In the genomic region with DNA sequence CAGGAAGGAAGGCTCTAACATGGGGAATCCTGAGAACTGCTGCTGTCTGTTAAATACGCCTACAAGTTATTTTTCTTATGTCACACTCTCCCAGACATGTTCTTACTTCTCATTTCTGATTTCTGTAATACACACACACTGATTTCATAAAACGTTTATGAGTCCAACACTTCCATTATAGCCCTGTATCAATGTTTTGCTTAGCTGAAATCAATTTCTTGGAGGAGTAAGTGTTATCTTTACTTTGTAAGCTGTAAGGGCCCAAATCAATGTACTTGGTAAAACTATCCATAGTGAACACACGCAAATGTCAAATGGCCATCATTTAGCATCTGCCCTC, we compare ENCODE assay signal across 8 cellular contexts. TPM values are rescaled to one million over a fixed set of nuclear protein-coding genes. Genes with fewer than 3 reads are reported as not detected.
DNase-seq lines count a peak whose midpoint lies in the region; ATAC-seq, FAIRE-seq and TF ChIP-seq lines count a peak whose summit lies in the region.

No MANE protein-coding gene starts in this region.

- no peak overlapping the region for H4K12ac ChIP-seq in trophoblast cell (ENCODE audit: low read depth, low read length)

- no peak for TF ChIP-seq POLR2A in Peyer's patch (IDR thresholded peaks at IDR 0.05)

- H3K4me1 ChIP-seq in DND-41 (ENCODE audit: insufficient read depth, low read length) (peaks cover 36% of the 10 kb centered on the region), Peyer's patch (peaks cover 0 to 19% (median 5%) of the 10 kb centered on the region in 4 donors), esophagus (ENCODE audit: control insufficient read depth in 2 of 2, insufficient read depth in 2 of 2, low read length in 1 of 2) (peaks cover 0 to 8% of the 10 kb centered on the region in 2 donors), trophoblast cell (ENCODE audit: control insufficient read depth in 1 of 2, insufficient read depth in 2 of 2, low read length in 2 of 2) (peaks cover 5 to 6% of the 10 kb centered on the region in 2 experiments)

- DNase-seq in DND-41 (no peak), Peyer's patch (no peak), trophoblast cell (no peak), NCI-H526 (lab: John Stamatoyannopoulos, UW) (no peak), GM13976 (ENCODE audit: low spot score) (no peak), NCI-H2029 (lab: John Stamatoyannopoulos, UW) (no peak), GM19239 (ENCODE audit: insufficient read length, low spot score) (no peak)

- in situ Hi-C loops in GM13976 (cut with MboI; ENCODE audit: low sequenced_read_pairs, unreplicated experiment) = no loop called here

- H3K23ac ChIP-seq in trophoblast cell (ENCODE audit: low read length) = no peak overlapping the region

- TF ChIP-seq CTCF in DND-41 (IDR thresholded peaks at IDR 0.05; ENCODE audit: borderline replicate concordance, extremely low read depth, low read length, poor library complexity, severe bottlenecking) = no peak
- no peak for TF ChIP-seq CTCF in Peyer's patch (IDR thresholded peaks at IDR 0.05)
- no peak for TF ChIP-seq CTCF in GM13976 (IDR thresholded peaks at IDR 0.05; ENCODE audit: borderline replicate concordance, control extremely low read depth, extremely low read depth, insufficient read depth, missing control alignments)

- no peak overlapping the region for H4K91ac ChIP-seq in trophoblast cell (ENCODE audit: low read depth, low read length)

- H4K8ac ChIP-seq in trophoblast cell (ENCODE audit: low read depth, low read length) = no peak overlapping the region

- peaks cover 6% of the 10 kb centered on the region for H3K79me1 ChIP-seq in trophoblast cell (ENCODE audit: low read length)

- FAIRE-seq in GM19239 (lab: Jason Lieb, UNC) = no peak

- no peak for ATAC-seq in DND-41 (ENCODE audit: insufficient read depth, low read depth)

- H3K9ac ChIP-seq in DND-41 (ENCODE audit: low read depth, low read length) (peak overlapping the region; percentile 89), trophoblast cell (ENCODE audit: low read length) (no peak overlapping the region)

- H3K36me3 ChIP-seq in DND-41 (ENCODE audit: insufficient read depth, low read length) (peaks cover 34% of the 10 kb centered on the region), Peyer's patch (peaks cover 0 to 28% (median 0%) of the 10 kb centered on the region in 3 donors), esophagus (ENCODE audit: control insufficient read depth in 2 of 2, insufficient read depth in 2 of 2, low read length in 1 of 2) (peaks cover 0 to 16% of the 10 kb centered on the region in 2 donors), trophoblast cell (ENCODE audit: control insufficient read depth in 1 of 2, insufficient read depth in 2 of 2, low read length in 2 of 2) (peaks cover 11 to 18% of the 10 kb centered on the region in 2 experiments)

- H3K4me2 ChIP-seq in DND-41 (ENCODE audit: insufficient read depth, low read length) (peak overlapping the region; percentile 71), trophoblast cell (ENCODE audit: low read length) (peak overlapping the region; percentile 80)

- peaks cover 2% of the 10 kb centered on the region for H3K9me3 ChIP-seq in DND-41 (ENCODE audit: insufficient read depth, low read length, severe bottlenecking)
- no peaks in the 10 kb centered on the region for H3K9me3 ChIP-seq in Peyer's patch
- no peaks in the 10 kb centered on the region for H3K9me3 ChIP-seq in esophagus (ENCODE audit: control insufficient read depth in 2 of 2, insufficient read depth in 1 of 2, low read depth in 1 of 2, low read length in 1 of 2)
- H3K9me3 ChIP-seq in trophoblast cell (ENCODE audit: insufficient read depth, low read depth, low read length) = no peaks in the 10 kb centered on the region

- H3K79me2 ChIP-seq in DND-41 (ENCODE audit: insufficient read depth, low read length) = peaks cover 47% of the 10 kb centered on the region
- H3K79me2 ChIP-seq in trophoblast cell (ENCODE audit: control insufficient read depth, insufficient read depth, low read length, poor library complexity) = peaks cover 5% of the 10 kb centered on the region

- no peak overlapping the region for H3K18ac ChIP-seq in trophoblast cell (ENCODE audit: low read length)

- no peak overlapping the region for H3K4ac ChIP-seq in trophoblast cell (ENCODE audit: low read depth, low read length)

- H4K20me1 ChIP-seq in DND-41 (ENCODE audit: insufficient read depth, low read length) = peaks cover 21% of the 10 kb centered on the region

- H2BK12ac ChIP-seq in trophoblast cell (ENCODE audit: low read length) = no peak overlapping the region

- peak overlapping the region; percentile 34 to 100; a peak in 3 of 4 replicates for H3K4me3 ChIP-seq in DND-41 (ENCODE audit: low read depth in 1 of 2, low read length in 2 of 2)
- peak overlapping the region; percentile 75 to 98 (median 94) for H3K4me3 ChIP-seq in Peyer's patch
- peak overlapping the region; percentile 67 to 83 for H3K4me3 ChIP-seq in esophagus (ENCODE audit: low read depth in 1 of 2, low read length in 2 of 2)
- H3K4me3 ChIP-seq in trophoblast cell (ENCODE audit: low read depth, low read length) = no peak overlapping the region

- peak overlapping the region; percentile 69 for H2AFZ ChIP-seq in DND-41 (ENCODE audit: low read depth, low read length)
- no peak overlapping the region for H2AFZ ChIP-seq in trophoblast cell (ENCODE audit: insufficient read depth, low read length, poor library complexity)

- H3K27ac ChIP-seq in DND-41 (ENCODE audit: low read length) (peak overlapping the region; percentile 89), Peyer's patch (peak overlapping the region; percentile 99 to 100 (median 100)), esophagus (ENCODE audit: low read depth in 2 of 2, low read length in 1 of 2) (peak overlapping the region; percentile 100), trophoblast cell (ENCODE audit: low read depth, low read length) (peak overlapping the region; percentile 100)

- H2AK5ac ChIP-seq in trophoblast cell (ENCODE audit: low read length) = no peak overlapping the region

- H2BK120ac ChIP-seq in trophoblast cell (ENCODE audit: insufficient read depth, low read length, poor library complexity) = no peak overlapping the region

- no peaks in the 10 kb centered on the region for H3K27me3 ChIP-seq in DND-41 (ENCODE audit: insufficient read depth, low read length, poor library complexity)
- H3K27me3 ChIP-seq in Peyer's patch = no peaks in the 10 kb centered on the region
- no peaks in the 10 kb centered on the region for H3K27me3 ChIP-seq in esophagus (ENCODE audit: control insufficient read depth in 1 of 2, insufficient read depth in 2 of 2, low read length in 2 of 2)
- no peaks in the 10 kb centered on the region for H3K27me3 ChIP-seq in trophoblast cell (ENCODE audit: insufficient read depth, low read length)

- H3K14ac ChIP-seq in trophoblast cell (ENCODE audit: low read length) = no peak overlapping the region

- WGBS in esophagus, 2 donors = 3% methylated on average over 3 of the region's 3 CpGs
- no CpG with 5 or more reads among the region's 3 CpGs for WGBS in trophoblast cell (ENCODE audit: extremely low coverage, insufficient coverage, insufficient read length)

- H2BK5ac ChIP-seq in trophoblast cell (ENCODE audit: low read depth, low read length, poor library complexity) = no peak overlapping the region

RNA-seq across cellular contexts. Expression of gene NARF, which starts 0.8 kb away (rescaled TPM):
- total RNA-seq in Peyer's patch = 10 to 100 TPM; 31.9 to 81.7 (median 52.0) TPM
- polyA plus RNA-seq in esophagus = 10 to 100 TPM; 31.1 to 53.3 TPM
- 70.2 and 74.2 TPM in 2 replicates for polyA plus RNA-seq in trophoblast cell (2013)

RNA-seq across cellular contexts. Expression of gene CYBC1, which starts 7.2 kb away (rescaled TPM):
- total RNA-seq in Peyer's patch = 100 to 1,000 TPM in 1 of 4 donors, 10 to 100 TPM in 3; 79.2 to 103 (median 88.0) TPM
- 10 to 100 TPM; 27.5 to 28.1 TPM for polyA plus RNA-seq in esophagus
- polyA plus RNA-seq in trophoblast cell (2013) = 38.4 and 38.7 TPM in 2 replicates

RNA-seq across cellular contexts. Expression of gene OGFOD3, which starts 39.4 kb away (rescaled TPM):
- total RNA-seq in Peyer's patch = 10 to 100 TPM; 12.4 to 30.1 (median 24.0) TPM
- 10 to 100 TPM; 11.4 to 11.6 TPM for polyA plus RNA-seq in esophagus
- 10.2 TPM in 2 replicates for polyA plus RNA-seq in trophoblast cell (2013)

RNA-seq across cellular contexts. Expression of gene HEXD, which starts 39.6 kb away (rescaled TPM):
- total RNA-seq in Peyer's patch = 100 to 1,000 TPM in 1 of 4 donors, 10 to 100 TPM in 3; 42.7 to 128 (median 80.5) TPM
- polyA plus RNA-seq in esophagus = 10 to 100 TPM; 24.0 to 46.5 TPM
- 6.9 and 8.1 TPM in 2 replicates for polyA plus RNA-seq in trophoblast cell (2013)
